14 cellular contexts compared by ENCODE assay signal in genomic region chr14:99252940-99253868, GRCh38. TPM values are rescaled to one million over a fixed set of nuclear protein-coding genes. Genes with fewer than 3 reads are reported as not detected.
DNase-seq lines count a peak whose midpoint lies in the region; ATAC-seq and TF ChIP-seq lines count a peak whose summit lies in the region.
"Had no signal": no experiment of that assay in that cellular context is flagged by ENCODE, and none has a peak within 500 bp of the region (broad histone marks: within the 10 kb centered on the region; RNA-seq: fewer than 3 reads in every experiment).

No MANE protein-coding gene starts in this region.

- H3T11ph ChIP-seq in H9 (ENCODE audit: low read length) = no peak overlapping the region

- BruUV-seq in A673 (replicated peaks; lab: Mats Ljungman, UMichigan) = no TSS peak

- H3K23me2 ChIP-seq in H9 (ENCODE audit: insufficient read length, low read depth, low read length, poor library complexity, severe bottlenecking) = no peaks in the 10 kb centered on the region

- no peaks in the 10 kb centered on the region for H3K9me3 Mint-ChIP-seq in H9

- no peak overlapping the region for H3K9ac ChIP-seq in H9 (ENCODE audit: extremely low read depth, insufficient read length, low read length)

- H3K4ac ChIP-seq in H9 (ENCODE audit: low read depth, low read length) = no peak overlapping the region

- H4K20me1 ChIP-seq in H9 (ENCODE audit: control insufficient read depth, insufficient read depth, insufficient read length) = peaks cover 2% of the 10 kb centered on the region

- H3K27me3 ChIP-seq in H9 (ENCODE audit: insufficient read depth, low read length) (no peaks in the 10 kb centered on the region), A673 (replicated peaks; ENCODE audit: insufficient read depth, low read depth, low read length, poor library complexity) (no peaks in the 10 kb centered on the region)

- H2BK15ac ChIP-seq in H9 (ENCODE audit: low read depth, low read length) = no peak overlapping the region

- H3K27ac Mint-ChIP-seq in H9 = peak overlapping the region in 1 of 3 experiments; percentile 96; a peak in 2 of 7 replicates

- H4K8ac ChIP-seq in H9 (replicated peaks; ENCODE audit: insufficient read length, low read depth, low read length) = no peak overlapping the region

- H3K27ac ChIP-seq in H9 (ENCODE audit: insufficient read length, low read depth, low read length) = no peak overlapping the region
- no peak overlapping the region for H3K27ac ChIP-seq in A673 (ENCODE audit: low read depth, low read length, poor library complexity, severe bottlenecking)
- H3K27ac ChIP-seq: gastroesophageal sphincter had no signal

- no peak overlapping the region for H3K4me2 ChIP-seq in H9 (ENCODE audit: insufficient read depth, insufficient read length, low read length)
- H3K4me2 ChIP-seq: smooth muscle cell had no signal

- WGBS in H9 (ENCODE audit: extremely low coverage, insufficient read length, low lambda C conversion rate) = no CpG with 5 or more reads among the region's 25 CpGs

- no peak overlapping the region for H2BK120ac ChIP-seq in H9 (ENCODE audit: low read depth, low read length, poor library complexity, severe bottlenecking)

- H3K23ac ChIP-seq in H9 (ENCODE audit: insufficient read length, low read depth, low read length) = no peak overlapping the region

- intact Hi-C loops in mucosa of descending colon (cut with DNase I, micrococcal nuclease) (no loop called here), A673 (cut with micrococcal nuclease; ENCODE audit: unreplicated experiment) (no loop called here)

- POLR2A ChIA-PET in A673 (lab: Charles Lee; ENCODE audit: low non-redundant PET) = no interaction called here
- POLR2A ChIA-PET in GM10248 (lab: Yijun Ruan, JAX) = no interaction called here

- H3K9me3 ChIP-seq in H9 (ENCODE audit: control insufficient read depth, low read depth, low read length) (no peaks in the 10 kb centered on the region), mucosa of descending colon (no peaks in the 10 kb centered on the region), A673 (ENCODE audit: low read depth, low read length, poor library complexity, severe bottlenecking) (no peaks in the 10 kb centered on the region)
- H3K9me3 ChIP-seq: gastroesophageal sphincter had no signal

- no peaks in the 10 kb centered on the region; the same call in 1 of the 2 replicates for H3K27me3 Mint-ChIP-seq in H9 (ENCODE audit: low read depth)

- peak overlapping the region; percentile 53; the same call in 1 of the 2 replicates for H3K14ac ChIP-seq in H9 (ENCODE audit: insufficient read depth, low read length)

- peaks cover 5% of the 10 kb centered on the region; the same call in 1 of the 2 replicates for H3K79me2 ChIP-seq in H9 (ENCODE audit: insufficient read depth, low read length)

- H3K4me3 ChIP-seq in mucosa of descending colon = no peak overlapping the region
- H3K4me3 ChIP-seq in A673 (ENCODE audit: low read depth, low read length, poor library complexity, severe bottlenecking) = no peak overlapping the region
- H3K4me3 ChIP-seq: gastroesophageal sphincter, smooth muscle cell had no signal

- no peaks in the 10 kb centered on the region for H3K36me3 ChIP-seq in mucosa of descending colon (ENCODE audit: low read depth)
- H3K36me3 ChIP-seq in A673 (ENCODE audit: insufficient read depth, low read length, poor library complexity, severe bottlenecking) = peaks cover 95% of the 10 kb centered on the region
- H3K36me3 ChIP-seq: gastroesophageal sphincter had no signal

- peaks cover 28 to 34% of the 10 kb centered on the region in 2 experiments for H3K4me1 Mint-ChIP-seq in H9

- H3K79me1 ChIP-seq in H9 (ENCODE audit: insufficient read depth, low read depth, low read length, poor library complexity, severe bottlenecking) = no peaks in the 10 kb centered on the region

- peak; percentile 51 for ATAC-seq in mucosa of descending colon
- ATAC-seq: gastroesophageal sphincter had no signal

- no peak overlapping the region for H2BK5ac ChIP-seq in H9 (ENCODE audit: insufficient read length, low read length)

- no peak overlapping the region for H2BK20ac ChIP-seq in H9 (ENCODE audit: low read depth, low read length, poor library complexity, severe bottlenecking)

- no peak overlapping the region for H2AFZ ChIP-seq in H9 (ENCODE audit: low read length)

- H3K56ac ChIP-seq in H9 (ENCODE audit: insufficient read length, low read depth, low read length) = no peak overlapping the region

- H3K4me3 Mint-ChIP-seq in H9 = no peak overlapping the region

- CTCF ChIA-PET in A673 (lab: Charles Lee) (no interaction called here), GM10248 (lab: Yijun Ruan, JAX) (interaction anchor here (1.9 to 2.7 kb wide), 2 partner anchors 13 to 136 kb away, joined by 6 to 8 read pairs; no protein-coding TSS in a partner anchor)

- H3K36me3 Mint-ChIP-seq in H9 (ENCODE audit: insufficient read depth in 1 of 3, low read depth in 3 of 3) = peaks cover 0 to 7% (median 3%) of the 10 kb centered on the region in 3 experiments; a peak in 2 of 7 replicates

- DNase-seq in H9 (no peak), T-helper 1 cell (peak in 3 of 5 donors; percentile 56 to 69 (median 57)), mucosa of descending colon (peak in 1 of 3 donors; percentile 26), A673 (ENCODE audit: low spot score) (no peak), GM10248 (ENCODE audit: extremely low spot score) (no peak), GM03348 (ENCODE audit: low spot score) (no peak), NCI-H1694 (lab: John Stamatoyannopoulos, UW) (no peak)
- DNase-seq in activated naive CD4-positive, alpha-beta T cell treated with Interleukin-2 at 50 U/mL for 16 hours = peak; percentile 57
- DNase-seq: cortex of kidney, NCI-H146, OCI-M1, T1000 had no signal

- H2BK12ac ChIP-seq in H9 (ENCODE audit: insufficient read length, low read depth, low read length) = no peak overlapping the region

- no peak overlapping the region for H2AK5ac ChIP-seq in H9 (ENCODE audit: insufficient read length, low read length)

- no peak overlapping the region for H3K18ac ChIP-seq in H9 (ENCODE audit: insufficient read length, low read depth, low read length)

- no peak overlapping the region for H4K91ac ChIP-seq in H9 (ENCODE audit: insufficient read length, low read depth, low read length)

- H4K5ac ChIP-seq in H9 (ENCODE audit: insufficient read length, low read depth, low read length) = no peak overlapping the region

- H3K4me1 ChIP-seq in H9 (ENCODE audit: insufficient read depth, low read length) (peaks cover 14% of the 10 kb centered on the region), mucosa of descending colon (ENCODE audit: low read depth) (no peaks in the 10 kb centered on the region), A673 (ENCODE audit: insufficient read depth, low read length, poor library complexity, severe bottlenecking) (peaks cover 75% of the 10 kb centered on the region)
- H3K4me1 ChIP-seq: gastroesophageal sphincter had no signal

- TF ChIP-seq CTCF in H9 (conservative IDR thresholded peaks at IDR 0.05) (no peak), mucosa of descending colon (IDR thresholded peaks at IDR 0.05) (no peak), A673 (conservative IDR thresholded peaks at IDR 0.05; ENCODE audit: low read depth, low read length) (no peak), GM10248 (IDR thresholded peaks at IDR 0.05; ENCODE audit: control extremely low read depth, extremely low read depth, low read depth, missing control alignments) (no peak)

RNA-seq across cellular contexts. Expression of gene BCL11B, which starts 18.8 kb away (rescaled TPM):
- 4.9 and 5.1 TPM in 2 replicates for total RNA-seq in H9 (2021)
- total RNA-seq in mucosa of descending colon = 1 to 10 TPM; 2.5 to 5.6 (median 4.9) TPM
- 80.6 and 81.3 TPM in 2 replicates for total RNA-seq in A673 (2021)

Comparison
In these comparisons a context has a peak if more than half of its experiments do, and no peak if none do; other contexts are left out.
1. DNase-seq: peak in T-helper 1 cell (3 of 5) and activated naive CD4-positive, alpha-beta T cell treated with Interleukin-2 at 50 U/mL for 16 hours (single experiment); none in H9 (single experiment), A673 (single experiment), GM10248 (single experiment), GM03348 (single experiment) and NCI-H1694 (single experiment).
2. RNA of gene BCL11B, which starts 18.8 kb away (total RNA-seq): 80.6 to 81.3 TPM in A673; 2.5 to 5.6 TPM in mucosa of descending colon and 4.9 to 5.1 TPM in H9; every median in the first group is over 10 times any median in the second.